Comparison of ENCODE assay signal across 11 cellular contexts in the genomic region with DNA sequence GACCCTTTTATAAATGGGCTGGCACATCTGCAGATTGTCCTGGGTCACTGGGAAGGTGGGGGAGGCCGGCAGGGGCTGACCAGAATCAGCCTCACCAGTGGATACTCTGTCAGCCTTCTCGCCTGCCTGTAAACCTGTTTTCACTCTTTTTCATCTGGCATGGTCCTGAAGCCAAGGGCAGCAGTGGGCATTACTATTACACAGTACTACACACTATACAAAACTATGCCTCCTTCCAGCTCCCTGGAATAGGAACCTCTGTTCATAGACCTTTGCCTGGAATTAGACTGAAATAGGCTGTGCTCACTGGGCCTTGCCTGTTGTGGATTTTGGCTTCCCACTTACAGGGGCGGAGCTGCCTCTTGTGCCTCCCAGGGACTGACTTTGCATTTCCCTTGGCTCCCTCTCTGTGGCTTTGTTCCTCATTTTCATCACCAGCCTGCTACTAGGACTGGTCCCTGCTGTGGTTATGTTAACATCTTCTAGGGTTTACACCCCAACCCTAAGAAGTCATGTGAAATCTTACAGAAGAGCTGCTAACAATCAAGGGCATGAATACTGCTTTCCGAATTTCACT.
A peak's percentile ranks its signal among the peaks of the same experiment; 100 is the strongest.
DNase-seq lines count a peak whose midpoint lies in the region; ATAC-seq, FAIRE-seq and TF ChIP-seq lines count a peak whose summit lies in the region.
"Had no signal": no experiment of that assay in that cellular context is flagged by ENCODE, and none has a peak within 500 bp of the region (broad histone marks: within the 10 kb centered on the region; RNA-seq: fewer than 3 reads in every experiment).

No MANE protein-coding gene starts in this region.

- H3K4me2 ChIP-seq in BLaER1 (peak overlapping the region; percentile 11; the same call in 1 of the 2 replicates), PC-3 (ENCODE audit: low read length) (peak overlapping the region; percentile 45)

- no peak overlapping the region for H3K4me3 Mint-ChIP-seq in nephron
- H3K4me3 Mint-ChIP-seq: activated B cell treated with CpG ODN at 0.5 μM for 24 hours had no signal

- peaks cover 36% of the 10 kb centered on the region for H3K4me1 Mint-ChIP-seq in nephron

- H3K36me3 Mint-ChIP-seq in nephron (ENCODE audit: low read depth): peaks cover 8% of the 10 kb centered on the region

- H3K9me3 ChIP-seq in BLaER1 (no peaks in the 10 kb centered on the region), PC-3 (ENCODE audit: low read length) (no peaks in the 10 kb centered on the region)

- H3K9me3 Mint-ChIP-seq in nephron: no peaks in the 10 kb centered on the region
- H3K9me3 Mint-ChIP-seq: activated B cell treated with CpG ODN at 0.5 μM for 24 hours had no signal

- no peaks in the 10 kb centered on the region for H3K27me3 Mint-ChIP-seq in nephron (ENCODE audit: low read depth)

- peaks cover 29% of the 10 kb centered on the region for H4K20me1 ChIP-seq in BLaER1
- H4K20me1 ChIP-seq in PC-3 (ENCODE audit: low read length): 0 out of 2 replicates have a peak, but pooled peaks cover 4% of the 10 kb centered on the region

- POLR2A ChIA-PET in PC-3 (lab: Charles Lee; ENCODE audit: unreplicated experiment): interaction anchor here (0.6 kb wide), 1 partner anchor 404 kb away, joined by 3 read pairs; no protein-coding TSS in a partner anchor

- BruUV-seq in PC-3 (replicated peaks; lab: Mats Ljungman, UMichigan): no TSS peak

- H3K36me3 ChIP-seq in BLaER1 (no peaks in the 10 kb centered on the region), PC-3 (ENCODE audit: low read depth, low read length) (no peaks in the 10 kb centered on the region)

- H3K27ac ChIP-seq in BLaER1: no peak overlapping the region
- no peak overlapping the region for H3K27ac ChIP-seq in PC-3 (ENCODE audit: low read length)
- H3K27ac ChIP-seq: C4-2B had no signal

- H3F3A ChIP-seq in PC-3 (ENCODE audit: low read length, unreplicated experiment): no peaks in the 10 kb centered on the region

- H3K4me1 ChIP-seq in BLaER1: peaks cover 10% of the 10 kb centered on the region
- peaks cover 34% of the 10 kb centered on the region for H3K4me1 ChIP-seq in PC-3 (ENCODE audit: insufficient read depth, low read length)

- H3K79me2 ChIP-seq in PC-3 (ENCODE audit: low read length): peaks cover 98% of the 10 kb centered on the region

- no peak overlapping the region for H3K9ac ChIP-seq in BLaER1
- H3K9ac ChIP-seq in PC-3 (ENCODE audit: low read length): no peak overlapping the region

- intact Hi-C loops in PC-3 (cut with micrococcal nuclease): no loop called here

- TF ChIP-seq CTCF in PC-3 (conservative IDR thresholded peaks at IDR 0.05; ENCODE audit: low read depth, low read length) (no peak), nephron (IDR thresholded peaks at IDR 0.05; ENCODE audit: unreplicated experiment in 3 of 3) (no peak)

- FAIRE-seq in HTR-8/SVneo (lab: Jason Lieb, UNC): no peak

- H3K4me3 ChIP-seq in BLaER1 (no peak overlapping the region), PC-3 (ENCODE audit: low read length) (no peak overlapping the region)

- no peak overlapping the region for H2AFZ ChIP-seq in PC-3 (ENCODE audit: low read length)

- no peaks in the 10 kb centered on the region for H3K9me2 ChIP-seq in PC-3 (replicated peaks; ENCODE audit: low read length)

- no peak; the same call in 1 of the 2 replicates for ATAC-seq in PC-3
- ATAC-seq in GM21529 (IDR thresholded peaks at IDR 0.05; ENCODE audit: unreplicated experiment): no peak
- ATAC-seq in GM21390 (IDR thresholded peaks at IDR 0.05; ENCODE audit: unreplicated experiment): no peak

- CTCF ChIA-PET in PC-3 (lab: Charles Lee): no interaction called here

- H3K27me3 ChIP-seq in BLaER1 (no peaks in the 10 kb centered on the region), PC-3 (ENCODE audit: low read length) (no peaks in the 10 kb centered on the region)

- H3K27ac Mint-ChIP-seq in nephron: peak overlapping the region; percentile 46 to 75 (median 49)
- H3K27ac Mint-ChIP-seq: activated B cell treated with CpG ODN at 0.5 μM for 24 hours had no signal

- no peak for DNase-seq in PC-3
- peak; percentile 84 for DNase-seq in fibroblast of gingiva (ENCODE audit: low read depth)
- no peak for DNase-seq in NCI-H510A (lab: John Stamatoyannopoulos, UW)
- DNase-seq in HTR-8/SVneo (ENCODE audit: insufficient read length, low spot score): no peak
- DNase-seq: activated B cell treated with CpG ODN at 0.5 μM for 24 hours; stimulated activated CD4-positive, alpha-beta T cell treated with anti-CD3 and anti-CD28 coated beads, Interleukin-1b, Interleukin-23, amount 100 ng/mL, for 48 hours had no signal
